In genomic region chr1:23925279-23925678, GRCh38 we compare ENCODE assay signal across 23 cellular contexts. TPM values are rescaled to one million over a fixed set of nuclear protein-coding genes. Genes with fewer than 3 reads are reported as not detected.
DNase-seq lines count a peak whose midpoint lies in the region; ATAC-seq and TF ChIP-seq lines count a peak whose summit lies in the region.
"Had no signal": no experiment of that assay in that cellular context is flagged by ENCODE, and none has a peak within 500 bp of the region (broad histone marks: within the 10 kb centered on the region; RNA-seq: fewer than 3 reads in every experiment).

No MANE protein-coding gene starts in this region.

- WGBS in stomach, 5 donors = 82 to 90% (median 84%) methylated on average over 3 of the region's 3 CpGs

- no peak for DNase-seq in ascending aorta (ENCODE audit: low spot score in 2 of 2)
- DNase-seq in kidney tubule cell (ENCODE audit: low spot score) = peak; percentile 11
- DNase-seq in stomach = peak; percentile 1
- no peak for DNase-seq in NCI-H2196 treated with DMSO at 0.1 percent for 48 hours (lab: John Stamatoyannopoulos, UW; ENCODE audit: unreplicated experiment)
- DNase-seq in T-helper 9 cell = no peak
- DNase-seq: Caco-2; CD4-positive, CD25-positive, alpha-beta regulatory T cell; CD8-positive, alpha-beta T cell; DMS153; DMS79; EL; GDM1; H9; HFFc6 had no signal

- H3K27me3 ChIP-seq in ascending aorta = no peaks in the 10 kb centered on the region
- no peaks in the 10 kb centered on the region for H3K27me3 ChIP-seq in stomach

- no peak for TF ChIP-seq POLR2A in stomach (IDR thresholded peaks at IDR 0.05)

- H3K4me3 ChIP-seq in ascending aorta (no peak overlapping the region), stomach (no peak overlapping the region)
- H3K4me3 ChIP-seq: GM12878, GM23338 had no signal

- H3K27ac ChIP-seq in ascending aorta (peak overlapping the region; percentile 62 to 77), stomach (no peak overlapping the region)
- H3K27ac ChIP-seq: C4-2B had no signal

- intact Hi-C loops in ascending aorta (cut with DNase I) (no loop called here), stomach (cut with DNase I; ENCODE audit: low total_unique reads) (no loop called here)

- H3K9me3 ChIP-seq in ascending aorta (no peaks in the 10 kb centered on the region), stomach (no peaks in the 10 kb centered on the region)
- H3K9me3 ChIP-seq: Caco-2 had no signal

- H3K4me1 ChIP-seq in ascending aorta = peaks cover 3 to 22% of the 10 kb centered on the region in 2 donors
- H3K4me1 ChIP-seq in stomach = peaks cover 6 to 22% (median 14%) of the 10 kb centered on the region in 4 donors
- H3K4me1 ChIP-seq: Caco-2 had no signal

- no peak for TF ChIP-seq EP300 in stomach (IDR thresholded peaks at IDR 0.05)

- ATAC-seq in GM21576 (IDR thresholded peaks at IDR 0.05; ENCODE audit: unreplicated experiment) = no peak
- ATAC-seq: CD8-positive, alpha-beta T cell; GM12878; GM23338; HCT116 had no signal

- TF ChIP-seq CTCF in ascending aorta (IDR thresholded peaks at IDR 0.05) = no peak
- TF ChIP-seq CTCF in stomach (IDR thresholded peaks at IDR 0.05) = no peak

- H3K36me3 ChIP-seq in ascending aorta = no peaks in the 10 kb centered on the region
- no peaks in the 10 kb centered on the region for H3K36me3 ChIP-seq in stomach

RNA-seq across cellular contexts. Expression of gene CNR2, which starts 12.1 kb away (rescaled TPM):
- not detected for total RNA-seq in ascending aorta
- under 1 TPM in 1 of 5 donors, not detected in 4; 0.18 TPM for total RNA-seq in stomach
- polyA plus RNA-seq in stomach = under 1 TPM in 1 of 3 donors, not detected in 2; 0.23 TPM
- total RNA-seq: A172, A673, Caco-2, GM23338, H4, H9, HFFc6 had no signal
- polyA plus RNA-seq: BJ, GM23338 had no signal

RNA-seq across cellular contexts. Expression of gene PNRC2, which starts 34.3 kb away (rescaled TPM):
- total RNA-seq in ascending aorta = 62.7 TPM
- 100 to 1,000 TPM in 1 of 5 donors, 10 to 100 TPM in 4; 38.5 to 181 (median 66.6) TPM for total RNA-seq in stomach
- polyA plus RNA-seq in stomach = 100 to 1,000 TPM in 2 of 3 donors, 10 to 100 TPM in 1; 59.3 to 172 (median 103) TPM

RNA-seq across cellular contexts. Expression of gene SRSF10, which starts 54.8 kb away (rescaled TPM):
- 80.6 TPM for total RNA-seq in ascending aorta
- total RNA-seq in stomach = 100 to 1,000 TPM in 4 of 5 donors, 10 to 100 TPM in 1; 60.7 to 285 (median 136) TPM
- polyA plus RNA-seq in stomach = 10 to 100 TPM; 41.7 to 54.9 (median 43.3) TPM

RNA-seq across cellular contexts. Expression of gene FUCA1, which starts 57.2 kb away (rescaled TPM):
- total RNA-seq in ascending aorta (11.1 TPM), stomach (10 to 100 TPM in 3 of 5 donors, 1 to 10 TPM in 2; 4.1 to 80.0 (median 29.0) TPM)
- polyA plus RNA-seq in stomach = 10 to 100 TPM; 12.4 to 27.3 (median 18.6) TPM

Comparison
In these comparisons a context has a peak if more than half of its experiments do, and no peak if none do; other contexts are left out.
1. DNase-seq: peak in kidney tubule cell (single experiment) and stomach (single experiment); none in ascending aorta (0 of 2), NCI-H2196 treated with DMSO at 0.1 percent for 48 hours (single experiment) and T-helper 9 cell (single experiment).
2. H3K27ac ChIP-seq: peak in ascending aorta (2 of 2); none in stomach (0 of 5).